In genomic region chr2:196336206-196336605, GRCh38 we compare ENCODE assay signal across 34 cellular contexts.
DNase-seq lines count a peak whose midpoint lies in the region; ATAC-seq, FAIRE-seq and TF ChIP-seq lines count a peak whose summit lies in the region.
"Had no signal": no experiment of that assay in that cellular context is flagged by ENCODE, and none has a peak within 500 bp of the region (broad histone marks: within the 10 kb centered on the region; RNA-seq: fewer than 3 reads in every experiment).

No MANE protein-coding gene starts in this region.

- FAIRE-seq in astrocyte (lab: Jason Lieb, UNC) (no peak), small intestine (lab: Jason Lieb, UNC) (no peak)
- FAIRE-seq: D721Med, HTR-8/SVneo, keratinocyte had no signal

- no peaks in the 10 kb centered on the region for H3K79me2 ChIP-seq in astrocyte (ENCODE audit: insufficient read depth, low read length)

- peaks cover 13% of the 10 kb centered on the region; the same call in 1 of the 2 replicates for H3K4me1 ChIP-seq in HUES6 (ENCODE audit: control insufficient read depth, insufficient read depth, low read length)
- peaks cover 34% of the 10 kb centered on the region for H3K4me1 ChIP-seq in astrocyte (ENCODE audit: insufficient read depth, low read length)
- H3K4me1 ChIP-seq in small intestine (ENCODE audit: control insufficient read depth in 2 of 2, insufficient read depth in 1 of 2, low read depth in 1 of 2, low read length in 1 of 2), result peaks cover 0 to 2% of the 10 kb centered on the region in 2 donors
- H3K4me1 ChIP-seq: Peyer's patch had no signal

- no peaks in the 10 kb centered on the region for H3K27me3 ChIP-seq in HUES6 (ENCODE audit: control insufficient read depth, insufficient read depth, low read length)
- no peaks in the 10 kb centered on the region for H3K27me3 ChIP-seq in astrocyte (ENCODE audit: insufficient read depth, low read length)
- no peaks in the 10 kb centered on the region for H3K27me3 ChIP-seq in small intestine (ENCODE audit: control insufficient read depth in 2 of 2, insufficient read depth in 2 of 2, low read length in 2 of 2)
- H3K27me3 ChIP-seq: cardiac muscle cell, heart left ventricle, MG63, Peyer's patch had no signal

- no peak for TF ChIP-seq CTCF in astrocyte (IDR thresholded peaks at IDR 0.05; ENCODE audit: insufficient read depth, low read depth, low read length)

- no peaks in the 10 kb centered on the region for H3K9me3 Mint-ChIP-seq in astrocyte (ENCODE audit: unreplicated experiment)
- no peaks in the 10 kb centered on the region for H3K9me3 Mint-ChIP-seq in activated CD8-positive, alpha-beta memory T cell treated with anti-CD3 and anti-CD28 coated beads, Interleukin-2, amount 10 ng/mL, durations not matched to agents 7 days and 5 days (ENCODE audit: low read depth)
- H3K9me3 Mint-ChIP-seq: activated CD4-positive, alpha-beta T cell treated with anti-CD3 and anti-CD28 coated beads, Interleukin-2, amount 10 ng/mL, durations not matched to agents 24 days and 14 days; activated naive CD4-positive, alpha-beta T cell treated with anti-CD3 and anti-CD28 coated beads, Interleukin-2, amount 50 U/mL, for 24 hours; effector memory CD8-positive, alpha-beta T cell; natural killer cell; stimulated activated naive B cell treated with anti-CD40 and anti-IgM and Interleukin-4, amounts not matched to agents 10 μg/mL and 1 μg/mL and 100 μg/mL, for 72 hours had no signal

- peak overlapping the region; percentile 80 for H3K27ac Mint-ChIP-seq in astrocyte (ENCODE audit: unreplicated experiment)
- no peak overlapping the region for H3K27ac Mint-ChIP-seq in activated CD8-positive, alpha-beta memory T cell treated with anti-CD3 and anti-CD28 coated beads, Interleukin-2, amount 10 ng/mL, durations not matched to agents 7 days and 5 days
- H3K27ac Mint-ChIP-seq: activated CD4-positive, alpha-beta T cell treated with anti-CD3 and anti-CD28 coated beads, Interleukin-2, amount 10 ng/mL, durations not matched to agents 24 days and 14 days; effector memory CD8-positive, alpha-beta T cell; natural killer cell had no signal

- H3K9me3 ChIP-seq in HUES6 (ENCODE audit: control insufficient read depth, insufficient read depth, low read depth, low read length) (no peaks in the 10 kb centered on the region), astrocyte (ENCODE audit: insufficient read depth, low read depth, low read length) (no peaks in the 10 kb centered on the region), small intestine (ENCODE audit: control insufficient read depth, low read depth) (no peaks in the 10 kb centered on the region)
- H3K9me3 ChIP-seq: heart left ventricle, MG63, Peyer's patch had no signal

- no peaks in the 10 kb centered on the region for H4K20me1 ChIP-seq in astrocyte (ENCODE audit: insufficient read depth, low read length)

- H3K36me3 ChIP-seq in HUES6 (ENCODE audit: control insufficient read depth, insufficient read depth, low read length) (no peaks in the 10 kb centered on the region), astrocyte (ENCODE audit: insufficient read depth, low read length) (no peaks in the 10 kb centered on the region), small intestine (ENCODE audit: control insufficient read depth in 2 of 2, insufficient read depth in 2 of 2, low read length in 2 of 2) (no peaks in the 10 kb centered on the region)
- H3K36me3 ChIP-seq: cardiac muscle cell, MG63, Peyer's patch had no signal

- no peak for ATAC-seq in GM18867 (IDR thresholded peaks at IDR 0.05; ENCODE audit: unreplicated experiment)
- no peak for ATAC-seq in activated CD8-positive, alpha-beta memory T cell treated with anti-CD3 and anti-CD28 coated beads, Interleukin-2, amount 10 ng/mL, durations not matched to agents 7 days and 5 days
- ATAC-seq: heart left ventricle, left ventricle myocardium superior, natural killer cell had no signal

- peak overlapping the region; percentile 43 for H3K4me2 ChIP-seq in astrocyte (ENCODE audit: low read length)

- H3K36me3 Mint-ChIP-seq in astrocyte (ENCODE audit: low read depth, unreplicated experiment), result no peaks in the 10 kb centered on the region
- H3K36me3 Mint-ChIP-seq in activated CD8-positive, alpha-beta memory T cell treated with anti-CD3 and anti-CD28 coated beads, Interleukin-2, amount 10 ng/mL, durations not matched to agents 7 days and 5 days, result no peaks in the 10 kb centered on the region
- H3K36me3 Mint-ChIP-seq: activated naive CD4-positive, alpha-beta T cell treated with anti-CD3 and anti-CD28 coated beads, Interleukin-2, amount 50 U/mL, for 24 hours; natural killer cell; stimulated activated naive B cell treated with anti-CD40 and anti-IgM and Interleukin-4, amounts not matched to agents 10 μg/mL and 1 μg/mL and 100 μg/mL, for 72 hours had no signal

- WGBS in small intestine, 3 donors, result 84 to 87% (median 84%) methylated on average over 6 of the region's 6 CpGs

- no peak overlapping the region for H2AFZ ChIP-seq in astrocyte (ENCODE audit: low read depth, low read length)

- H3K27me3 Mint-ChIP-seq in astrocyte (ENCODE audit: low read depth, unreplicated experiment), result no peaks in the 10 kb centered on the region
- peaks cover 3% of the 10 kb centered on the region for H3K27me3 Mint-ChIP-seq in activated CD8-positive, alpha-beta memory T cell treated with anti-CD3 and anti-CD28 coated beads, Interleukin-2, amount 10 ng/mL, durations not matched to agents 7 days and 5 days
- H3K27me3 Mint-ChIP-seq: activated naive CD4-positive, alpha-beta T cell treated with anti-CD3 and anti-CD28 coated beads, Interleukin-2, amount 50 U/mL, for 24 hours had no signal

- CTCF ChIA-PET in activated CD8-positive, alpha-beta memory T cell treated with anti-CD3 and anti-CD28 coated beads, Interleukin-2, amount 10 ng/mL, durations not matched to agents 7 days and 5 days (lab: Charles Lee), result interaction anchor here (0.9 to 6.7 kb wide), 9 partner anchors 32 to 273 kb away, joined by 3 to 82 read pairs (median 6); no protein-coding TSS in a partner anchor

- no peak overlapping the region for H3K4me3 ChIP-seq in HUES6 (ENCODE audit: low read depth, low read length)
- H3K4me3 ChIP-seq in astrocyte (ENCODE audit: insufficient read depth, low read depth, low read length), result no peak overlapping the region
- H3K4me3 ChIP-seq in small intestine (ENCODE audit: low read depth in 1 of 2, low read length in 2 of 2), result no peak overlapping the region
- H3K4me3 ChIP-seq: cardiac muscle cell, heart left ventricle, MG63, Peyer's patch had no signal

- peak; percentile 43 for DNase-seq in astrocyte (ENCODE audit: low read depth)
- peak; percentile 17 for DNase-seq in kidney tubule cell (ENCODE audit: low spot score)
- DNase-seq in small intestine, result no peak
- DNase-seq in activated CD8-positive, alpha-beta memory T cell treated with anti-CD3 and anti-CD28 coated beads, Interleukin-2, amount 10 ng/mL, durations not matched to agents 7 days and 5 days, result no peak
- DNase-seq in central memory CD4-positive, alpha-beta T cell, result no peak
- DNase-seq: activated CD4-positive, alpha-beta T cell treated with anti-CD3 and anti-CD28 coated beads, Interleukin-2, amount 10 ng/mL, durations not matched to agents 24 days and 14 days; activated CD8-positive, alpha-beta memory T cell treated with anti-CD3 and anti-CD28 coated beads for 24 hours; cortex of kidney; DND-41; effector memory CD8-positive, alpha-beta T cell; erythroblast; foreskin fibroblast; heart left ventricle; KBM-7; left ventricle myocardium superior; MG63; natural killer cell; NCI-H1417; NCI-H2029 treated with DMSO at 0.1 percent for 48 hours; NCI-H226; NCI-H69; nucleus accumbens; Peyer's patch; stimulated activated naive B cell treated with anti-CD40 and anti-IgM and Interleukin-4, amounts not matched to agents 10 μg/mL and 1 μg/mL and 100 μg/mL, for 72 hours; substantia nigra; T1000; trophoblast cell had no signal

- H3K9ac ChIP-seq in HUES6 (ENCODE audit: low read length), result peak overlapping the region; percentile 33
- peak overlapping the region; percentile 5 for H3K9ac ChIP-seq in astrocyte (ENCODE audit: low read length)

- H3K4me3 Mint-ChIP-seq in astrocyte (ENCODE audit: unreplicated experiment), result no peak overlapping the region
- no peak overlapping the region for H3K4me3 Mint-ChIP-seq in activated CD8-positive, alpha-beta memory T cell treated with anti-CD3 and anti-CD28 coated beads, Interleukin-2, amount 10 ng/mL, durations not matched to agents 7 days and 5 days
- H3K4me3 Mint-ChIP-seq: activated CD4-positive, alpha-beta T cell treated with anti-CD3 and anti-CD28 coated beads, Interleukin-2, amount 10 ng/mL, durations not matched to agents 24 days and 14 days; activated naive CD4-positive, alpha-beta T cell treated with anti-CD3 and anti-CD28 coated beads, Interleukin-2, amount 50 U/mL, for 24 hours; effector memory CD8-positive, alpha-beta T cell; natural killer cell; stimulated activated naive B cell treated with anti-CD40 and anti-IgM and Interleukin-4, amounts not matched to agents 10 μg/mL and 1 μg/mL and 100 μg/mL, for 72 hours had no signal

- H3K27ac ChIP-seq in HUES6 (ENCODE audit: low read depth, low read length), result no peak overlapping the region
- peak overlapping the region; percentile 70 for H3K27ac ChIP-seq in astrocyte (ENCODE audit: low read depth, low read length)
- H3K27ac ChIP-seq in small intestine (ENCODE audit: low read depth in 1 of 2, low read length in 1 of 2), result no peak overlapping the region
- H3K27ac ChIP-seq: cardiac muscle cell, heart left ventricle, Peyer's patch had no signal

- H3K4me1 Mint-ChIP-seq in astrocyte (ENCODE audit: low read depth, unreplicated experiment), result peaks cover 35% of the 10 kb centered on the region
- peaks cover 15% of the 10 kb centered on the region for H3K4me1 Mint-ChIP-seq in activated CD8-positive, alpha-beta memory T cell treated with anti-CD3 and anti-CD28 coated beads, Interleukin-2, amount 10 ng/mL, durations not matched to agents 7 days and 5 days
- H3K4me1 Mint-ChIP-seq: natural killer cell had no signal

Comparison
In these comparisons a context has a peak if more than half of its experiments do, and no peak if none do; other contexts are left out.
1. DNase-seq: peak in astrocyte (single experiment) and kidney tubule cell (single experiment); none in small intestine (single experiment), activated CD8-positive, alpha-beta memory T cell treated with anti-CD3 and anti-CD28 coated beads, Interleukin-2, amount 10 ng/mL, durations not matched to agents 7 days and 5 days (single experiment) and central memory CD4-positive, alpha-beta T cell (single experiment).